Comparison of ENCODE assay signal across 7 cellular contexts in genomic region chr12:11498574-11498973, GRCh38.
DNase-seq lines count a peak whose midpoint lies in the region; ATAC-seq, FAIRE-seq and TF ChIP-seq lines count a peak whose summit lies in the region.
"Not testable (repeated sequence)": the region's sequence is repeated elsewhere in the genome, so short reads cannot be mapped to it uniquely, and the experiment has no call there.

No MANE protein-coding gene starts in this region.

- not testable (repeated sequence) for H3K4me3 Mint-ChIP-seq in activated CD4-positive, alpha-beta T cell treated with anti-CD3 and anti-CD28 coated beads for 36 hours; neural progenitor cell

- H4K91ac ChIP-seq in H1 (replicated peaks; ENCODE audit: insufficient read length, low read length) = not testable (repeated sequence)

- not testable (repeated sequence) for FAIRE-seq in H1 (lab: Jason Lieb, UNC)

- intact Hi-C loops in activated CD4-positive, alpha-beta T cell treated with anti-CD3 and anti-CD28 coated beads for 36 hours (cut with DNase I, micrococcal nuclease) = not testable (repeated sequence)

- peak; percentile 61 for TF ChIP-seq CTCF in OCI-LY1 (IDR thresholded peaks at IDR 0.05; ENCODE audit: low read length)
- TF ChIP-seq CTCF in H1 (IDR thresholded peaks at IDR 0.05; ENCODE audit: control extremely low read depth in 1 of 3, insufficient read depth in 1 of 3, low read depth in 1 of 3, low read length in 3 of 3) = peak; percentile 38 to 58 (median 54); a peak in 3 of 4 replicates
- peak; percentile 48 for TF ChIP-seq CTCF in neural progenitor cell (IDR thresholded peaks at IDR 0.05)

- not testable (repeated sequence) for H4K8ac ChIP-seq in H1 (ENCODE audit: extremely low read depth, insufficient read depth, low read length)

- not testable (repeated sequence) for H3K36me3 ChIP-seq in OCI-LY1 (ENCODE audit: insufficient read depth, low read length); H1 (ENCODE audit: control insufficient read depth in 2 of 4, insufficient read depth in 4 of 4, low read length in 3 of 4); neural progenitor cell

- not testable (repeated sequence) for H3K18ac ChIP-seq in H1 (ENCODE audit: extremely low read depth, low read length)

- not testable (repeated sequence) for H3K56ac ChIP-seq in H1 (replicated peaks; ENCODE audit: insufficient read length, low read depth, low read length)

- not testable (repeated sequence) for TF ChIP-seq POLR2A in H1 (IDR thresholded peaks at IDR 0.05; ENCODE audit: control extremely low read depth in 1 of 2, low read depth in 2 of 2, low read length in 2 of 2)

- peak overlapping the region; percentile 32 for H3K4me2 ChIP-seq in OCI-LY1 (ENCODE audit: low read length)
- H3K4me2 ChIP-seq in H1 (ENCODE audit: insufficient read depth in 1 of 2, low read depth in 2 of 2, low read length in 2 of 2); neural progenitor cell: not testable (repeated sequence)

- H2BK5ac ChIP-seq in H1 (ENCODE audit: low read depth, low read length) = not testable (repeated sequence)

- not testable (repeated sequence) for H3K79me1 ChIP-seq in H1 (ENCODE audit: low read depth, low read length)

- H3K27me3 Mint-ChIP-seq in activated CD4-positive, alpha-beta T cell treated with anti-CD3 and anti-CD28 coated beads for 36 hours = peaks cover 18% of the 10 kb centered on the region
- H3K27me3 Mint-ChIP-seq in neural progenitor cell (ENCODE audit: insufficient read depth, low read depth) = not testable (repeated sequence)

- H3K36me3 Mint-ChIP-seq in activated CD4-positive, alpha-beta T cell treated with anti-CD3 and anti-CD28 coated beads for 36 hours (ENCODE audit: low read depth); neural progenitor cell: not testable (repeated sequence)

- not testable (repeated sequence) for H2BK12ac ChIP-seq in H1 (ENCODE audit: low read depth, low read length)

- H3K23ac ChIP-seq in H1 (ENCODE audit: insufficient read length) = not testable (repeated sequence)

- H2BK120ac ChIP-seq in H1 (replicated peaks; ENCODE audit: low read depth, low read length) = not testable (repeated sequence)

- not testable (repeated sequence) for H3K4me1 Mint-ChIP-seq in activated CD4-positive, alpha-beta T cell treated with anti-CD3 and anti-CD28 coated beads for 36 hours; neural progenitor cell

- not testable (repeated sequence) for H2AK5ac ChIP-seq in H1 (ENCODE audit: low read depth, low read length)

- H3K9ac ChIP-seq in OCI-LY1 (ENCODE audit: low read length); H1 (replicated peaks in 1 of 4; ENCODE audit: extremely low read depth in 1 of 4, low read depth in 3 of 4, low read length in 3 of 4); neural progenitor cell: not testable (repeated sequence)

- H2BK20ac ChIP-seq in H1 (ENCODE audit: low read length) = not testable (repeated sequence)

- H3K4me1 ChIP-seq in OCI-LY1 (ENCODE audit: insufficient read depth, low read length, severe bottlenecking) = peaks cover 26% of the 10 kb centered on the region
- not testable (repeated sequence) for H3K4me1 ChIP-seq in H1 (replicated peaks in 1 of 4; ENCODE audit: control insufficient read depth in 3 of 4, insufficient read depth in 4 of 4, low read length in 3 of 4); neural progenitor cell

- not testable (repeated sequence) for TF ChIP-seq EP300 in H1 (IDR thresholded peaks at IDR 0.05; ENCODE audit: borderline replicate concordance in 1 of 2, low read depth in 2 of 2, low read length in 2 of 2)

- not testable (repeated sequence) for H2AFZ ChIP-seq in OCI-LY1 (ENCODE audit: low read length); H1 (ENCODE audit: low read length); neural progenitor cell (replicated peaks)

- H3K27ac Mint-ChIP-seq in activated CD4-positive, alpha-beta T cell treated with anti-CD3 and anti-CD28 coated beads for 36 hours; neural progenitor cell: not testable (repeated sequence)

- H3K27ac ChIP-seq in OCI-LY1 (ENCODE audit: low read depth, low read length, poor library complexity, severe bottlenecking) = peak overlapping the region; percentile 51
- H3K27ac ChIP-seq in H1 (ENCODE audit: low read depth, low read length); neural progenitor cell: not testable (repeated sequence)

- H3K9me2 ChIP-seq in OCI-LY1 (ENCODE audit: low read depth, low read length) = not testable (repeated sequence)

- not testable (repeated sequence) for H3K79me2 ChIP-seq in OCI-LY1 (ENCODE audit: insufficient read depth, low read length); H1 (ENCODE audit: control insufficient read depth in 1 of 2, insufficient read depth in 2 of 2, low read length in 2 of 2); neural progenitor cell (ENCODE audit: low read depth)

- H3K9me3 Mint-ChIP-seq in activated CD4-positive, alpha-beta T cell treated with anti-CD3 and anti-CD28 coated beads for 36 hours (ENCODE audit: low read depth); neural progenitor cell: not testable (repeated sequence)

- H3K14ac ChIP-seq in H1 (ENCODE audit: insufficient read length) = not testable (repeated sequence)

- H3F3A ChIP-seq in OCI-LY1 (ENCODE audit: insufficient read depth, low read length); neural progenitor cell (ENCODE audit: low read depth): not testable (repeated sequence)

- not testable (repeated sequence) for H4K5ac ChIP-seq in H1 (ENCODE audit: insufficient read length, low read depth, low read length)

- CTCF ChIA-PET in activated CD4-positive, alpha-beta T cell treated with anti-CD3 and anti-CD28 coated beads for 36 hours (lab: Charles Lee) = interaction anchor here (0.6 to 1.3 kb wide), 2 partner anchors 12 to 47 kb away, joined by 3 to 8 read pairs; no protein-coding TSS in a partner anchor
- CTCF ChIA-PET in H1 (lab: Charles Lee; ENCODE audit: partially characterized antibody) = interaction anchor here (0.6 to 4.3 kb wide), 6 partner anchors 10 to 511 kb away, joined by 3 to 21 read pairs (median 4); no protein-coding TSS in a partner anchor

- H2BK15ac ChIP-seq in H1 (ENCODE audit: low read length) = not testable (repeated sequence)

- not testable (repeated sequence) for H3K27me3 ChIP-seq in OCI-LY1 (ENCODE audit: insufficient read depth, low read length)
- H3K27me3 ChIP-seq in H1 (replicated peaks in 1 of 4; ENCODE audit: control insufficient read depth in 3 of 4, extremely low read depth in 1 of 4, insufficient read depth in 3 of 4, low read length in 3 of 4) (peaks cover 0 to 11% (median 10%) of the 10 kb centered on the region in 4 experiments; a peak in 5 of 7 replicates), neural progenitor cell (peaks cover 56% of the 10 kb centered on the region)

- peak in 1 of 2 experiments; percentile 32; a peak in 1 of 4 replicates for TF ChIP-seq RAD21 in H1 (IDR thresholded peaks at IDR 0.05 in 1 of 2, conservative IDR thresholded peaks at IDR 0.05 in 1 of 2; ENCODE audit: low read depth in 2 of 2, low read length in 2 of 2)

- not testable (repeated sequence) for H3K4me3 ChIP-seq in OCI-LY1 (ENCODE audit: low read depth, low read length, poor library complexity, severe bottlenecking); H1 (ENCODE audit: extremely low read depth in 1 of 4, insufficient read depth in 2 of 4, low read depth in 3 of 4, low read length in 4 of 4); neural progenitor cell

- H3K9me3 ChIP-seq in OCI-LY1 (ENCODE audit: low read length); H1 (ENCODE audit: insufficient read depth in 2 of 2, low read depth in 1 of 2, low read length in 1 of 2); neural progenitor cell (ENCODE audit: low read depth): not testable (repeated sequence)

- H4K20me1 ChIP-seq in OCI-LY1 (ENCODE audit: insufficient read depth, low read length); H1 (replicated peaks in 1 of 2; ENCODE audit: control insufficient read depth in 1 of 2, insufficient read depth in 2 of 2, low read length in 2 of 2): not testable (repeated sequence)
- peaks cover 26% of the 10 kb centered on the region for H4K20me1 ChIP-seq in neural progenitor cell (ENCODE audit: low read depth)

- ATAC-seq in GM18907 (IDR thresholded peaks at IDR 0.05; ENCODE audit: unreplicated experiment) = peak; percentile 42
- ATAC-seq in activated CD4-positive, alpha-beta T cell treated with anti-CD3 and anti-CD28 coated beads for 36 hours = peak; percentile 52

- 58% methylated on average over 3 of the region's 3 CpGs; no CpG with 5 or more reads in 1 of the 2 experiments for WGBS in H1 (ENCODE audit: extremely low coverage in 1 of 2, insufficient coverage in 1 of 2, insufficient read length in 1 of 2, insufficient replicate concordance in 2 of 2, low coverage in 1 of 2, low lambda C conversion rate in 2 of 2, missing lambda C conversion rate in 1 of 2), 2 experiments

- H3K4ac ChIP-seq in H1 (replicated peaks; ENCODE audit: insufficient read length, low read depth, low read length) = not testable (repeated sequence)

- POLR2A ChIA-PET in activated CD4-positive, alpha-beta T cell treated with anti-CD3 and anti-CD28 coated beads for 36 hours (lab: Charles Lee); H1 (lab: Charles Lee; ENCODE audit: partially characterized antibody): not testable (repeated sequence)

- DNase-seq in DMS 273 (lab: John Stamatoyannopoulos, UW; ENCODE audit: unreplicated experiment) (peak; percentile 14), HT-29 (ENCODE audit: low spot score) (peak; percentile 32), H1 (ENCODE audit: low read depth in 1 of 2, low spot score in 2 of 2) (peak in 1 of 2 experiments; percentile 56), neural progenitor cell (ENCODE audit: low spot score) (peak; percentile 11)
- peak; percentile 54 for DNase-seq in activated CD4-positive, alpha-beta T cell treated with anti-CD3 and anti-CD28 coated beads for 36 hours

- H3K23me2 ChIP-seq in H1 (ENCODE audit: low read depth, low read length) = not testable (repeated sequence)
